Comparison of ENCODE assay signal across 15 cellular contexts in the genomic region with DNA sequence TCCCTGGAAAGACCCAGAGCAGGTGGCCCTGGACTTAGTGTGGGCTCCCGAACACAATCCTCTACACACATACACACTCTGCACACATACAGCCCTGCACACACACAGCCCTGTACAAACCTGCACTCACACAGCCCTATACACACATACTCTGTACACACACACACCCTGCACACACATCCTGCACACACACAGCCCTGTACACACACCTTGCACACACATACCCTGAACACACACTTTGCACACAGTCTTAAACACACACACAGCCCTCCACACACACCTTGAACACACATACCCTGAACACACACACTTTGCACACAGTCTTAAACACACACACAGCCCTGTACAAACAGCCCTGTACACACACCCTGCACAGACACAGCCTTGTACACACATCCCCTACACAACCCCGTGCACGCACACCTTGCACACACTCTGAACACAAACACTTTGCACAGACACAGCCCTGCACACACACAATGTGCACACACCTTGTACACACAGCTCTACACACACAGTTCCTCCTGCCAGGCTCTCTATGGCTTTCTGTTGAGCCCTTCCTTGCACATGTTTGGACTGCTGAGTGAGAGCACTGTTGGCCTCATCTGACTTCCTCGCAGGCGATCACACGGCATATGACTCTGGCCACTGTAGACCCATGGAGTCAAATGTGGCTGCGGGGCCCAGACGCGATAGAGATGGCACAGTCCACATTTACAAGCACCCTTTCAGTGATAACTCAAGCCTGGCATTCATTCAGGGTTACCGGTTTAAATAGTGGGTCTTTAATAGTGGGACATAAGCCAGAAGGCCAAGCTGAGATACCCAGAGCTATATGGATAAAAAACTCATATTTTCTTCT.
"Had no signal": no experiment of that assay in that cellular context is flagged by ENCODE, and none has a peak within 500 bp of the region (broad histone marks: within the 10 kb centered on the region; RNA-seq: fewer than 3 reads in every experiment).

No MANE protein-coding gene starts in this region.

- H3K9ac ChIP-seq: parathyroid adenoma had no signal

- H3K9me3 ChIP-seq: colonic mucosa, SJCRH30, uterus had no signal

- H3K4me1 ChIP-seq: colonic mucosa, parathyroid adenoma, SJCRH30, uterus had no signal

- H3K4me3 Mint-ChIP-seq: activated T-helper 1 cell treated with anti-CD3 and anti-CD28 coated beads, Interleukin-12 subunit alpha, Interleukin-12 subunit beta, Interleukin-2, Interleukin-4 antibody, amounts not matched to agents 30 ng/mL and 10 ng/mL and 1 ng/mL, durations not matched to agents 14 hours and 24 hours and 36 hours; neural crest cell; T-helper 2 cell treated with Interferon-gamma antibody and Interleukin-4, amounts not matched to agents 5 μg/mL and 100 μg/mL, for 36 hours had no signal

- H3K4me3 ChIP-seq: colonic mucosa, SJCRH30, skin epidermis, uterus had no signal

- H3K27ac Mint-ChIP-seq: activated T-helper 1 cell treated with anti-CD3 and anti-CD28 coated beads, Interleukin-12 subunit alpha, Interleukin-12 subunit beta, Interleukin-2, Interleukin-4 antibody, amounts not matched to agents 30 ng/mL and 10 ng/mL and 1 ng/mL, durations not matched to agents 14 hours and 24 hours and 36 hours; T-helper 2 cell treated with Interferon-gamma antibody and Interleukin-4, amounts not matched to agents 5 μg/mL and 100 μg/mL, for 36 hours had no signal

- H3K4me1 Mint-ChIP-seq: neural crest cell had no signal

- DNase-seq: activated CD4-positive, alpha-beta T cell treated with anti-CD3 and anti-CD28 coated beads, Interleukin-2, amount 50 U/mL, for 4 hours; activated CD4-positive, CD25-positive, alpha-beta regulatory T cell treated with anti-CD3 and anti-CD28 coated beads, Interleukin-2, amount 50 U/mL, for 72 hours; activated naive CD4-positive, alpha-beta T cell treated with Interleukin-2 at 50 U/mL for 16 hours; caudate nucleus; effector CD8-positive, alpha-beta T cell; mammary epithelial cell; SJCRH30; SW 1271; uterus had no signal

- H3K27me3 ChIP-seq: colonic mucosa, SJCRH30, uterus had no signal

- H3K36me3 ChIP-seq: colonic mucosa, SJCRH30, uterus had no signal

- H3K27ac ChIP-seq: colonic mucosa, parathyroid adenoma, SJCRH30, skin epidermis, uterus had no signal
